Comparison of ENCODE assay signal across 13 cellular contexts in the genomic region with DNA sequence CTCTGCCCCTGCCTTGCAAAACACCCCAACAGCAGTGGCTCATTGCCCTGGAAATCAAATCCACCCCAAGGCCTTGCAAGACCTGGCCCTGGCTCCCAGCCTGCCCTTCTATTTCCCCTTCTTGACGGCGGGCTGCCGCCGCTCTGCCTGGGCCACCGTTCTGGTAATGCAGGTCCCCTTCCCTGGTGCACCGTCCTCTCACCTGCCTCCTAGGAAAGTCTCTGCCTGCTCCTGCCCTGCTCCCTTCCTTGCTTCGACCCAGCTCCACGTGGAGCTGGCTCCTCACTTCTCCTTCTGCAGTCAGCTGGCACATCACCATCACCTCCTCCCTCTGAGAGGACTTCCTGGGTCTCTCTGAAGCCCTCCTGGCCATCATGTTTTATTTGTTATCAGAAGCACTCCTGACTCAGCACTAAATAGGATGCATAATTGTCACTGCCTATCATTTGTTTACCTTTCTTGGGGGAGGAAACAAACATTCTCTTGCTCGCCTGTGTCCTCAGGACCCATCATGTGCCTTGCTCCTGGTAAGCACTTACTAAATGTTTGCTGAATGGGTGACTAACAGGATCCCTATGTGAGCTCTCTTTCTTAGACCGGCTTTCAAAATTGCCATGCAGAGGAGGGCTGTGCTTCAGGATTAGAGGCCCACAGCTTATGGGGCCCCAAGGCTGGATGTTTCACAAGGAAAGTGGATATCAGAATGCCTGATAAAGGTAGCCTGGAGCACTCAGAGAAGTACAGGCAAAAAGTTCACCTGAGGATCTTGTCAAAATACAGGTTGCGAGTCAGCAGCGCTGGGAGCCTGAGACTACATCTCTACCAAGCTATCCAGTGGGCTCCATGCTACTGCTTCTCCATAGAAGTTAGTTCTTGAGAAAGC. TPM values are rescaled to one million over a fixed set of nuclear protein-coding genes. Genes with fewer than 3 reads are reported as not detected.
DNase-seq lines count a peak whose midpoint lies in the region; ATAC-seq and TF ChIP-seq lines count a peak whose summit lies in the region.
"Had no signal": no experiment of that assay in that cellular context is flagged by ENCODE, and none has a peak within 500 bp of the region (broad histone marks: within the 10 kb centered on the region; RNA-seq: fewer than 3 reads in every experiment).

No MANE protein-coding gene starts in this region.

- intact Hi-C loops in Calu3 (cut with micrococcal nuclease; ENCODE audit: unreplicated experiment), result loop anchor here (5.0 kb wide), 1 partner anchor 147 kb away; no protein-coding TSS in a partner anchor

- H4K20me1 ChIP-seq in H9 (ENCODE audit: control insufficient read depth, insufficient read depth, insufficient read length), result no peaks in the 10 kb centered on the region

- no peak overlapping the region for H4K91ac ChIP-seq in H9 (ENCODE audit: insufficient read length, low read depth, low read length)

- H2BK20ac ChIP-seq in H9 (ENCODE audit: low read depth, low read length, poor library complexity, severe bottlenecking), result no peak overlapping the region

- H3K27ac ChIP-seq in H9 (ENCODE audit: insufficient read length, low read depth, low read length), result no peak overlapping the region
- H3K27ac ChIP-seq in VCaP, result peak overlapping the region; percentile 20; the same call in 1 of the 2 replicates

- H3K56ac ChIP-seq in H9 (ENCODE audit: insufficient read length, low read depth, low read length), result no peak overlapping the region

- WGBS in H9 (ENCODE audit: extremely low coverage, insufficient read length, low lambda C conversion rate), result no CpG with 5 or more reads among the region's 12 CpGs

- DNase-seq in A172 (ENCODE audit: low spot score), result peak; percentile 71
- DNase-seq in H9, result no peak
- DNase-seq in iris pigment epithelial cell (ENCODE audit: low read depth), result peak; percentile 85
- DNase-seq in GM13977 (ENCODE audit: low spot score), result no peak
- DNase-seq in activated CD4-positive, CD25-positive, alpha-beta regulatory T cell treated with anti-CD3 and anti-CD28 coated beads, Interleukin-2, amount 50 U/mL, for 72 hours, result no peak
- no peak for DNase-seq in activated naive CD4-positive, alpha-beta T cell treated with anti-CD3 and anti-CD28 coated beads, Interleukin-2, amount 50 U/mL, for 72 hours (ENCODE audit: low spot score in 2 of 2)
- no peak for DNase-seq in Calu3
- DNase-seq: activated naive CD8-positive, alpha-beta T cell treated with anti-CD3 and anti-CD28 coated beads, Interleukin-2, amount 10 ng/mL, durations not matched to agents 7 days and 5 days; C1 segment of cervical spinal cord; naive B cell; NCI-H748 treated with DMSO at 0.1 percent for 48 hours had no signal

- peaks cover 3% of the 10 kb centered on the region for H3K27me3 Mint-ChIP-seq in H9 (ENCODE audit: low read depth)
- no peaks in the 10 kb centered on the region for H3K27me3 Mint-ChIP-seq in Calu3 (ENCODE audit: unreplicated experiment)

- ATAC-seq in activated naive CD4-positive, alpha-beta T cell treated with anti-CD3 and anti-CD28 coated beads, Interleukin-2, amount 50 U/mL, for 72 hours, result no peak
- ATAC-seq: activated CD4-positive, CD25-positive, alpha-beta regulatory T cell treated with anti-CD3 and anti-CD28 coated beads, Interleukin-2, amount 50 U/mL, for 24 hours had no signal

- peaks cover 5% of the 10 kb centered on the region; the same call in 1 of the 2 replicates for H3K4me1 ChIP-seq in H9 (ENCODE audit: insufficient read depth, low read length)

- no peaks in the 10 kb centered on the region for H3K23me2 ChIP-seq in H9 (ENCODE audit: insufficient read length, low read depth, low read length, poor library complexity, severe bottlenecking)

- H3K27ac Mint-ChIP-seq in H9, result peak overlapping the region; percentile 19 to 38 (median 19); a peak in 4 of 7 replicates
- no peak overlapping the region for H3K27ac Mint-ChIP-seq in activated naive CD4-positive, alpha-beta T cell treated with anti-CD3 and anti-CD28 coated beads, Interleukin-2, amount 50 U/mL, for 72 hours
- H3K27ac Mint-ChIP-seq in Calu3 (ENCODE audit: unreplicated experiment), result no peak overlapping the region
- H3K27ac Mint-ChIP-seq: activated naive CD8-positive, alpha-beta T cell treated with anti-CD3 and anti-CD28 coated beads, Interleukin-2, amount 10 ng/mL, durations not matched to agents 7 days and 5 days had no signal

- no peak overlapping the region for H3K4me2 ChIP-seq in H9 (ENCODE audit: insufficient read depth, insufficient read length, low read length)

- in situ Hi-C loops in GM13977 (cut with MboI; ENCODE audit: low pct_unique_long_range_greater_than_20kb, low sequenced_read_pairs, unreplicated experiment), result loop anchor here (5.0 kb wide), 1 partner anchor 347 kb away; no protein-coding TSS in a partner anchor

- peak overlapping the region; percentile 42; the same call in 1 of the 2 replicates for H3K14ac ChIP-seq in H9 (ENCODE audit: insufficient read depth, low read length)

- no peak overlapping the region for H4K5ac ChIP-seq in H9 (ENCODE audit: insufficient read length, low read depth, low read length)

- TF ChIP-seq CTCF in H9 (conservative IDR thresholded peaks at IDR 0.05), result no peak
- no peak for TF ChIP-seq CTCF in VCaP (conservative IDR thresholded peaks at IDR 0.05)
- TF ChIP-seq CTCF in GM13977 (IDR thresholded peaks at IDR 0.05; ENCODE audit: extremely low read depth, insufficient read depth, missing control alignments), result no peak
- TF ChIP-seq CTCF in Calu3 (IDR thresholded peaks at IDR 0.05; ENCODE audit: unreplicated experiment), result no peak

- no peak overlapping the region for H2BK15ac ChIP-seq in H9 (ENCODE audit: low read depth, low read length)

- H3K4ac ChIP-seq in H9 (ENCODE audit: low read depth, low read length), result no peak overlapping the region

- H4K8ac ChIP-seq in H9 (replicated peaks; ENCODE audit: insufficient read length, low read depth, low read length), result no peak overlapping the region

- H2BK120ac ChIP-seq in H9 (ENCODE audit: low read depth, low read length, poor library complexity, severe bottlenecking), result no peak overlapping the region

- H3K23ac ChIP-seq in H9 (ENCODE audit: insufficient read length, low read depth, low read length), result no peak overlapping the region

- H3K9me3 Mint-ChIP-seq in H9 (no peaks in the 10 kb centered on the region), Calu3 (ENCODE audit: low read depth, unreplicated experiment) (no peaks in the 10 kb centered on the region)
- no peaks in the 10 kb centered on the region for H3K9me3 Mint-ChIP-seq in activated naive CD4-positive, alpha-beta T cell treated with anti-CD3 and anti-CD28 coated beads, Interleukin-2, amount 50 U/mL, for 72 hours
- H3K9me3 Mint-ChIP-seq: activated naive CD8-positive, alpha-beta T cell treated with anti-CD3 and anti-CD28 coated beads, Interleukin-2, amount 10 ng/mL, durations not matched to agents 7 days and 5 days; naive B cell had no signal

- no peaks in the 10 kb centered on the region for H3K79me1 ChIP-seq in H9 (ENCODE audit: insufficient read depth, low read depth, low read length, poor library complexity, severe bottlenecking)

- CTCF ChIA-PET in Calu3 (lab: Charles Lee), result interaction anchor here (1.3 kb wide), 1 partner anchor 44 kb away, joined by 4 read pairs; no protein-coding TSS in a partner anchor

- peaks cover 67 to 74% of the 10 kb centered on the region in 2 experiments for H3K4me1 Mint-ChIP-seq in H9
- H3K4me1 Mint-ChIP-seq in Calu3 (ENCODE audit: low read depth, unreplicated experiment), result peaks cover 22% of the 10 kb centered on the region

- H3K4me3 Mint-ChIP-seq in H9, result no peak overlapping the region
- no peak overlapping the region for H3K4me3 Mint-ChIP-seq in Calu3 (ENCODE audit: low read depth, unreplicated experiment)
- H3K4me3 Mint-ChIP-seq: activated naive CD8-positive, alpha-beta T cell treated with anti-CD3 and anti-CD28 coated beads, Interleukin-2, amount 10 ng/mL, durations not matched to agents 7 days and 5 days; naive B cell had no signal

- H3K79me2 ChIP-seq in H9 (ENCODE audit: insufficient read depth, low read length), result no peaks in the 10 kb centered on the region

- no peak overlapping the region for H2BK5ac ChIP-seq in H9 (ENCODE audit: insufficient read length, low read length)

- no peak overlapping the region for H3K9ac ChIP-seq in H9 (ENCODE audit: extremely low read depth, insufficient read length, low read length)

- no peak overlapping the region for H2BK12ac ChIP-seq in H9 (ENCODE audit: insufficient read length, low read depth, low read length)

- H3K18ac ChIP-seq in H9 (ENCODE audit: insufficient read length, low read depth, low read length), result peak overlapping the region; percentile 15

- no peaks in the 10 kb centered on the region for H3K36me3 Mint-ChIP-seq in H9 (ENCODE audit: insufficient read depth in 1 of 3, low read depth in 3 of 3)
- H3K36me3 Mint-ChIP-seq in activated naive CD4-positive, alpha-beta T cell treated with anti-CD3 and anti-CD28 coated beads, Interleukin-2, amount 50 U/mL, for 72 hours, result no peaks in the 10 kb centered on the region
- H3K36me3 Mint-ChIP-seq in Calu3 (ENCODE audit: insufficient read depth, unreplicated experiment), result peaks cover 9% of the 10 kb centered on the region
- H3K36me3 Mint-ChIP-seq: activated naive CD8-positive, alpha-beta T cell treated with anti-CD3 and anti-CD28 coated beads, Interleukin-2, amount 10 ng/mL, durations not matched to agents 7 days and 5 days had no signal

- no peaks in the 10 kb centered on the region for H3K9me3 ChIP-seq in H9 (ENCODE audit: control insufficient read depth, low read depth, low read length)

- no TSS peak for BruUV-seq in Calu3 (replicated peaks; lab: Mats Ljungman, UMichigan)

- no peak overlapping the region for H2AK5ac ChIP-seq in H9 (ENCODE audit: insufficient read length, low read length)

- no peak overlapping the region for H3T11ph ChIP-seq in H9 (ENCODE audit: low read length)

- H3K27me3 ChIP-seq in H9 (ENCODE audit: insufficient read depth, low read length), result no peaks in the 10 kb centered on the region

- H2AFZ ChIP-seq in H9 (ENCODE audit: low read length), result no peak overlapping the region

RNA-seq across cellular contexts. Expression of a gene that starts 19.6 kb away (rescaled TPM):
- not detected in 2 replicates for total RNA-seq in A172 (2014; rRNA removed; shearing (Covaris generic))
- 0.09 and 0.11 TPM in 2 replicates for total RNA-seq in H9 (2021)
- total RNA-seq in activated naive CD4-positive, alpha-beta T cell treated with anti-CD3 and anti-CD28 coated beads, Interleukin-2, amount 50 U/mL, for 72 hours, result not detected
- not detected in 2 replicates for total RNA-seq in Calu3 (2022)
- total RNA-seq: activated naive CD8-positive, alpha-beta T cell treated with anti-CD3 and anti-CD28 coated beads, Interleukin-2, amount 10 ng/mL, durations not matched to agents 7 days and 5 days had no signal

Comparison
In these comparisons a context has a peak if more than half of its experiments do, and no peak if none do; other contexts are left out.
1. DNase-seq: peak in A172 (single experiment) and iris pigment epithelial cell (single experiment); none in H9 (single experiment), GM13977 (single experiment), activated CD4-positive, CD25-positive, alpha-beta regulatory T cell treated with anti-CD3 and anti-CD28 coated beads, Interleukin-2, amount 50 U/mL, for 72 hours (single experiment), activated naive CD4-positive, alpha-beta T cell treated with anti-CD3 and anti-CD28 coated beads, Interleukin-2, amount 50 U/mL, for 72 hours (0 of 2) and Calu3 (single experiment).
2. H3K27ac Mint-ChIP-seq: peak in H9 (3 of 3); none in activated naive CD4-positive, alpha-beta T cell treated with anti-CD3 and anti-CD28 coated beads, Interleukin-2, amount 50 U/mL, for 72 hours (0 of 2) and Calu3 (single experiment).